ENCODE assay signal across 10 cellular contexts in genomic region chr3:141393151-141394076, GRCh38. TPM values are rescaled to one million over a fixed set of nuclear protein-coding genes. Genes with fewer than 3 reads are reported as not detected.
DNase-seq lines count a peak whose midpoint lies in the region; ATAC-seq and FAIRE-seq lines count a peak whose summit lies in the region.
"Had no signal": no experiment of that assay in that cellular context is flagged by ENCODE, and none has a peak within 500 bp of the region (broad histone marks: within the 10 kb centered on the region; RNA-seq: fewer than 3 reads in every experiment).

No MANE protein-coding gene starts in this region.

- no peak overlapping the region for H2BK120ac ChIP-seq in neuronal stem cell (ENCODE audit: low read depth, low read length)

- H3K9me3 ChIP-seq in neuronal stem cell (replicated peaks in 1 of 2; ENCODE audit: control insufficient read depth in 2 of 2, insufficient read depth in 1 of 2, low read depth in 1 of 2, low read length in 2 of 2), result peaks cover 0 to 23% of the 10 kb centered on the region in 2 donors
- H3K9me3 ChIP-seq in MG63, result peaks cover 12% of the 10 kb centered on the region

- H2AFZ ChIP-seq in neuronal stem cell (ENCODE audit: low read length), result peak overlapping the region; percentile 66

- peak overlapping the region; percentile 19 for H3K4me2 ChIP-seq in neuronal stem cell (ENCODE audit: insufficient read depth, low read length, poor library complexity, severe bottlenecking)

- H3K79me1 ChIP-seq in neuronal stem cell (ENCODE audit: low read depth, low read length), result no peaks in the 10 kb centered on the region

- H3K36me3 ChIP-seq in neuronal stem cell (replicated peaks in 1 of 2; ENCODE audit: control insufficient read depth in 2 of 2, insufficient read depth in 2 of 2, low read length in 2 of 2) (peaks cover 0 to 18% of the 10 kb centered on the region in 2 donors), MG63 (peaks cover 12% of the 10 kb centered on the region)

- peak; percentile 77 for DNase-seq in COR-L47 (lab: John Stamatoyannopoulos, UW)
- peak; percentile 58 for DNase-seq in NCI-H2227 (lab: John Stamatoyannopoulos, UW; ENCODE audit: unreplicated experiment)
- peak; percentile 80 for DNase-seq in neuronal stem cell (ENCODE audit: low spot score)
- DNase-seq in GDM1 (lab: John Stamatoyannopoulos, UW), result no peak
- no peak for DNase-seq in stimulated activated naive CD8-positive, alpha-beta T cell treated with anti-CD3 and anti-CD28 coated beads, Interleukin-15, amount 100 ng/mL, for 72 hours
- DNase-seq in MG63, result no peak
- DNase-seq: activated CD4-positive, alpha-beta T cell treated with anti-CD3 and anti-CD28 coated beads, Interleukin-2, amount 50 U/mL, for 1 hour; DMS153 had no signal

- no CpG with 5 or more reads among the region's 13 CpGs for WGBS in neuronal stem cell (ENCODE audit: extremely low coverage in 2 of 2, insufficient read length in 2 of 2, insufficient replicate concordance in 1 of 2), 2 donors

- H2AK5ac ChIP-seq in neuronal stem cell (ENCODE audit: low read depth, low read length), result no peak overlapping the region

- H3K4ac ChIP-seq in neuronal stem cell (ENCODE audit: low read length), result no peak overlapping the region

- H2BK15ac ChIP-seq in neuronal stem cell (ENCODE audit: low read length), result no peak overlapping the region

- H4K91ac ChIP-seq in neuronal stem cell (ENCODE audit: low read depth, low read length, poor library complexity), result no peak overlapping the region

- no peak overlapping the region for H3K4me3 Mint-ChIP-seq in stimulated activated naive CD8-positive, alpha-beta T cell treated with anti-CD3 and anti-CD28 coated beads, Interleukin-15, amount 100 ng/mL, for 72 hours

- H3K27me3 ChIP-seq in neuronal stem cell (ENCODE audit: control insufficient read depth in 3 of 3, insufficient read depth in 3 of 3, low read depth in 1 of 3, low read length in 3 of 3) (no peaks in the 10 kb centered on the region), MG63 (no peaks in the 10 kb centered on the region)

- H3K27me3 Mint-ChIP-seq in stimulated activated naive CD8-positive, alpha-beta T cell treated with anti-CD3 and anti-CD28 coated beads, Interleukin-15, amount 100 ng/mL, for 72 hours, result peaks cover 10% of the 10 kb centered on the region

- ATAC-seq in stimulated activated naive CD8-positive, alpha-beta T cell treated with anti-CD3 and anti-CD28 coated beads, Interleukin-15, amount 100 ng/mL, for 72 hours, result no peak
- no peak for ATAC-seq in GM21447 (IDR thresholded peaks at IDR 0.05; ENCODE audit: unreplicated experiment)

- no peak overlapping the region for H3K14ac ChIP-seq in neuronal stem cell (ENCODE audit: low read length)

- H3K9ac ChIP-seq in neuronal stem cell (ENCODE audit: low read depth, low read length, poor library complexity), result no peak overlapping the region

- no peak overlapping the region for H4K8ac ChIP-seq in neuronal stem cell (ENCODE audit: low read depth, low read length)

- no peak overlapping the region for H3K23ac ChIP-seq in neuronal stem cell (ENCODE audit: low read depth, low read length, poor library complexity)

- peak overlapping the region; percentile 83 for H3K18ac ChIP-seq in neuronal stem cell (ENCODE audit: low read length)

- no peak overlapping the region for H2BK5ac ChIP-seq in neuronal stem cell (ENCODE audit: low read length)

- no peak overlapping the region for H2BK12ac ChIP-seq in neuronal stem cell (ENCODE audit: low read length)

- H3K4me1 ChIP-seq in neuronal stem cell (ENCODE audit: control insufficient read depth in 2 of 2, insufficient read depth in 1 of 2, low read depth in 1 of 2, low read length in 2 of 2), result peaks cover 20 to 28% of the 10 kb centered on the region in 2 donors

- H3K27ac Mint-ChIP-seq in stimulated activated naive CD8-positive, alpha-beta T cell treated with anti-CD3 and anti-CD28 coated beads, Interleukin-15, amount 100 ng/mL, for 72 hours, result no peak overlapping the region

- H3K4me3 ChIP-seq in neuronal stem cell (ENCODE audit: low read length in 2 of 2), result no peak overlapping the region
- no peak overlapping the region for H3K4me3 ChIP-seq in MG63

- peak; percentile 12 for FAIRE-seq in endometrium (lab: Jason Lieb, UNC)

- peaks cover 14 to 15% of the 10 kb centered on the region in 2 donors for H3K9me3 Mint-ChIP-seq in stimulated activated naive CD8-positive, alpha-beta T cell treated with anti-CD3 and anti-CD28 coated beads, Interleukin-15, amount 100 ng/mL, for 72 hours

- H3K4me1 Mint-ChIP-seq in stimulated activated naive CD8-positive, alpha-beta T cell treated with anti-CD3 and anti-CD28 coated beads, Interleukin-15, amount 100 ng/mL, for 72 hours, result peaks cover 9% of the 10 kb centered on the region

- H3K27ac ChIP-seq in neuronal stem cell (replicated peaks; ENCODE audit: low read length), result peak overlapping the region; percentile 89

RNA-seq across cellular contexts. Expression of gene ZBTB38, which starts 25.1 kb away (rescaled TPM):
- 7.1 TPM for polyA plus RNA-seq in neuronal stem cell (2013, experiment 1 of 2)
- 7.6 TPM for polyA plus RNA-seq in neuronal stem cell (2013, experiment 2 of 2)
- total RNA-seq in MG63 (2014; rRNA removed; shearing (Covaris generic); ENCODE audit: low replicate concordance), result 15.8 and 29.9 TPM in 2 replicates

Comparison
In these comparisons a context has a peak if more than half of its experiments do, and no peak if none do; other contexts are left out.
1. DNase-seq: peak in COR-L47 (single experiment), NCI-H2227 (single experiment) and neuronal stem cell (single experiment); none in GDM1 (single experiment), stimulated activated naive CD8-positive, alpha-beta T cell treated with anti-CD3 and anti-CD28 coated beads, Interleukin-15, amount 100 ng/mL, for 72 hours (0 of 2) and MG63 (single experiment).